ENCODE assay signal across 8 cellular contexts in genomic region chr13:43786766-43787517, GRCh38. TPM values are rescaled to one million over a fixed set of nuclear protein-coding genes. Genes with fewer than 3 reads are reported as not detected.
DNase-seq lines count a peak whose midpoint lies in the region; ATAC-seq, FAIRE-seq and TF ChIP-seq lines count a peak whose summit lies in the region.

ENOX1 (minus strand) TSS chr13:43786972.

- H3K4me2 ChIP-seq in GM12878 (ENCODE audit: control insufficient read depth, insufficient read depth) = peak within 1 kb of the TSS; percentile 36

- RAD21 ChIA-PET in GM12878 (lab: Charles Lee; ENCODE audit: unreplicated experiment) = interaction anchor here (0.7 kb wide), 1 partner anchor 18 kb away, joined by 3 read pairs; no protein-coding TSS in a partner anchor

- no peak for TF ChIP-seq POLR2A in Peyer's patch (IDR thresholded peaks at IDR 0.05)
- TF ChIP-seq POLR2A in GM12878 (IDR thresholded peaks at IDR 0.05; ENCODE audit: low read depth, low read length) = no peak

- no peaks in the 10 kb centered on the region for H3K36me3 Mint-ChIP-seq in HFFc6 (ENCODE audit: low read depth)

- H2AFZ ChIP-seq in GM12878 (ENCODE audit: control insufficient read depth, low read depth, low read length) = peak within 1 kb of the TSS; percentile 41

- no TSS peak for BruUV-seq in GM12878 (replicated peaks; lab: Mats Ljungman, UMichigan)

- peak; percentile 62 for TF ChIP-seq CTCF in HFFc6 (IDR thresholded peaks at IDR 0.05)
- no peak for TF ChIP-seq CTCF in Peyer's patch (IDR thresholded peaks at IDR 0.05)
- 0 out of 6 replicates have a peak, but pooled peaks of 1 of the 3 experiments have one; percentile 7 for TF ChIP-seq CTCF in GM12878 (IDR thresholded peaks at IDR 0.05 in 2 of 3, conservative IDR thresholded peaks at IDR 0.05 in 1 of 3; ENCODE audit: control insufficient read depth in 2 of 3, extremely low read depth in 1 of 3, insufficient read depth in 1 of 3, low read depth in 3 of 3, low read length in 3 of 3)
- TF ChIP-seq CTCF in psoas muscle (IDR thresholded peaks at IDR 0.05) = peak; percentile 24

- H3K36me3 ChIP-seq in Peyer's patch (no peaks in the 10 kb centered on the region), GM12878 (ENCODE audit: control insufficient read depth in 2 of 2, insufficient read depth in 2 of 2, low read length in 1 of 2) (no peaks in the 10 kb centered on the region), psoas muscle (ENCODE audit: insufficient read depth in 1 of 2, low read depth in 1 of 2) (no peaks in the 10 kb centered on the region)

- H3K9ac ChIP-seq in GM12878 (ENCODE audit: control insufficient read depth, insufficient read depth, low read length) = no peak within 1 kb of the TSS

- POLR2A ChIA-PET in GM12878 (lab: Charles Lee) = no interaction called here

- in situ Hi-C loops in GM12878 (cut with MboI) = loop anchor here (25.0 kb wide), 1 partner anchor 1450 kb away; no protein-coding TSS in a partner anchor

- peak; percentile 74 for ATAC-seq in GM12878
- ATAC-seq in psoas muscle = peak; percentile 71 to 83 (median 75)
- ATAC-seq in HG02840 (IDR thresholded peaks at IDR 0.05; ENCODE audit: low FRiP score, unreplicated experiment) = no peak
- ATAC-seq in GM21786 (IDR thresholded peaks at IDR 0.05; ENCODE audit: unreplicated experiment) = no peak

- no peaks in the 10 kb centered on the region for H3K27me3 ChIP-seq in Peyer's patch
- H3K27me3 ChIP-seq in GM12878 (replicated peaks in 1 of 2; ENCODE audit: control insufficient read depth in 2 of 2, insufficient read depth in 2 of 2, low read length in 1 of 2) = peaks cover 3 to 4% of the 10 kb centered on the region in 2 experiments; a peak in 3 of 4 replicates
- no peaks in the 10 kb centered on the region for H3K27me3 ChIP-seq in psoas muscle (ENCODE audit: insufficient read depth in 3 of 3, low read length in 2 of 3)

- intact Hi-C loops in GM12878 (cut with micrococcal nuclease; ENCODE audit: unreplicated experiment) (no loop called here), psoas muscle (cut with DNase I) (loop anchor here in 1 of 2 donors (5.0 kb wide), 1 partner anchor 480 kb away; no protein-coding TSS in a partner anchor)

- H3K9me3 ChIP-seq in Peyer's patch (no peaks in the 10 kb centered on the region), GM12878 (replicated peaks; ENCODE audit: control insufficient read depth, insufficient read depth, low read length) (no peaks in the 10 kb centered on the region), psoas muscle (no peaks in the 10 kb centered on the region)

- peak within 1 kb of the TSS; percentile 89 for H3K4me3 Mint-ChIP-seq in HFFc6

- 0 out of 2 replicates have a peak, but pooled peaks have one; percentile 13 for TF ChIP-seq RAD21 in GM12878 (IDR thresholded peaks at IDR 0.05; ENCODE audit: insufficient read depth, low read depth, low read length)

- WGBS in GM12878 (ENCODE audit: insufficient coverage, insufficient replicate concordance, low lambda C conversion rate, missing lambda C conversion rate) = 7% methylated on average over 74 of the region's 93 CpGs
- WGBS in psoas muscle, 3 donors = 0 to 2% (median 0%) methylated on average over 59 to 93 of the region's 93 CpGs

- no peak for TF ChIP-seq EP300 in GM12878 (IDR thresholded peaks at IDR 0.05; ENCODE audit: borderline replicate concordance in 1 of 2, control insufficient read depth in 1 of 2, low read depth in 2 of 2, low read length in 2 of 2)

- H3K79me2 ChIP-seq in GM12878 (ENCODE audit: control insufficient read depth, insufficient read depth, low read length) = no peaks in the 10 kb centered on the region

- H3K4me3 ChIP-seq in Peyer's patch (peak within 1 kb of the TSS; percentile 38 to 53 (median 50)), GM12878 (peak within 1 kb of the TSS; percentile 73), psoas muscle (peak within 1 kb of the TSS; percentile 78)

- H4K20me1 ChIP-seq in GM12878 (ENCODE audit: control insufficient read depth, insufficient read depth) = no peaks in the 10 kb centered on the region

- SMC1A ChIA-PET in GM12878 (lab: Charles Lee; ENCODE audit: uncharacterized antibody, unreplicated experiment) = no interaction called here

- peaks cover 0 to 15% (median 4%) of the 10 kb centered on the region in 4 donors for H3K4me1 ChIP-seq in Peyer's patch
- no peaks in the 10 kb centered on the region for H3K4me1 ChIP-seq in GM12878 (ENCODE audit: control insufficient read depth, insufficient read depth, low read length)
- peaks cover 8% of the 10 kb centered on the region for H3K4me1 ChIP-seq in psoas muscle

- peaks cover 19% of the 10 kb centered on the region for H3K4me1 Mint-ChIP-seq in HFFc6 (ENCODE audit: low read depth)

- DNase-seq in EH (ENCODE audit: low read depth) (peak; percentile 74), HFFc6 (peak; percentile 57), Peyer's patch (peak in 2 of 3 donors; percentile 47 to 61), GM12878 (ENCODE audit: low read depth, low spot score) (no peak), hypothalamus (lab: John Stamatoyannopoulos, UW) (peak; percentile 25 to 96 (median 81)), psoas muscle (peak; percentile 62 to 80)

- no peak for FAIRE-seq in GM12878 (lab: Jason Lieb, UNC)

- H3K27ac Mint-ChIP-seq in HFFc6 = peak within 1 kb of the TSS; percentile 56; the same call in 1 of the 2 replicates

- peak within 1 kb of the TSS in 3 of 4 donors; percentile 10 to 68 (median 46) for H3K27ac ChIP-seq in Peyer's patch
- H3K27ac ChIP-seq in GM12878 (ENCODE audit: control insufficient read depth, insufficient read depth) = no peak within 1 kb of the TSS
- peak within 1 kb of the TSS; percentile 70 for H3K27ac ChIP-seq in psoas muscle

- no peaks in the 10 kb centered on the region for H3K9me3 Mint-ChIP-seq in HFFc6

- CTCF ChIA-PET in GM12878 (lab: Yijun Ruan, JAX) = no interaction called here

- H3K27me3 Mint-ChIP-seq in HFFc6 (ENCODE audit: insufficient read depth) = no peaks in the 10 kb centered on the region; the same call in 1 of the 2 replicates

TF ChIP-seq in GM12878, 131 proteins besides CTCF, POLR2A, EP300 and RAD21:
- TF ChIP-seq HDAC6 (IDR thresholded peaks at IDR 0.05; ENCODE audit: unreplicated experiment) (peak; percentile 80), SUZ12 (IDR thresholded peaks at IDR 0.05; ENCODE audit: unreplicated experiment) (no peak)

RNA-seq across cellular contexts. Expression of gene ENOX1, which starts in this region (rescaled TPM):
- 1 to 10 TPM in 2 of 6 experiments, under 1 TPM in 4; 0.50 to 3.2 (median 0.64) TPM for total RNA-seq in HFFc6 (2021; fragmentation: NEBNext Ultra II Directional; extraction: Animal tissue kit (Norgen Biotek cat#: 25700))
- total RNA-seq in Peyer's patch = under 1 TPM in 3 of 4 donors, not detected in 1; 0.27 to 0.83 (median 0.53) TPM
- 0.39 and 1.4 TPM in 2 replicates for total RNA-seq in GM12878 (2013; cell fraction: nucleolus; rRNA removed)
- total RNA-seq in GM12878 (2014; rRNA removed) = 0.11 and 0.98 TPM in 2 replicates
- 0.18 and 0.23 TPM in 2 replicates for total RNA-seq in GM12878 (2014; rRNA removed; fragmentation: Illumina TruSeq; extraction: Trizol)
- total RNA-seq in GM12878 (2021) = 0.11 and 0.13 TPM in 2 replicates
- not detected for polyA plus RNA-seq in GM12878 (2011; ENCODE audit: low read depth)
- polyA plus RNA-seq in GM12878 (2011; rRNA removed) = 0.16 and 0.20 TPM in 2 replicates
- polyA plus RNA-seq in GM12878 (2011; cell fraction: cytosol; rRNA removed) = 0.12 and 0.20 TPM in 2 replicates
- polyA plus RNA-seq in GM12878 (2011; cell fraction: nucleus; rRNA removed) = 0.06 and 0.13 TPM in 2 replicates
- 0.04 and 0.17 TPM in 2 replicates for polyA plus RNA-seq in GM12878 (2012)
- 0.18 and 0.21 TPM in 2 replicates for polyA plus RNA-seq in GM12878 (2014; fragmentation: Illumina TruSeq; extraction: Trizol)
- polyA plus RNA-seq in GM12878 (2014; fragmentation: Nextera tagmentation; extraction: Ambion mirVana) = under 1 TPM; 0.11 to 0.26 TPM
- polyA plus RNA-seq in GM12878 (2014; rRNA removed) = 0.14 and 0.19 TPM in 2 replicates
- under 1 TPM; 0.11 to 0.13 TPM for polyA plus RNA-seq in GM12878 (2016; fragmentation: Nextera tagmentation; extraction: Ambion mirVana)
- 0.10 TPM in 1 of 2 replicates, not detected in the other for polyA minus RNA-seq in GM12878 (2011; rRNA and poly(A)+ RNA removed)
- 0.31 TPM in 1 of 2 replicates, not detected in the other for polyA minus RNA-seq in GM12878 (2011; cell fraction: cytosol; rRNA and poly(A)+ RNA removed)
- 0.12 and 0.38 TPM in 2 replicates for polyA minus RNA-seq in GM12878 (2011; cell fraction: nucleus; rRNA and poly(A)+ RNA removed)
- 1 to 10 TPM in 3 of 4 donors, under 1 TPM in 1; 0.34 to 7.1 (median 2.1) TPM for total RNA-seq in psoas muscle
- polyA plus RNA-seq in psoas muscle = 1 to 10 TPM in 1 of 3 donors, under 1 TPM in 2; 0.38 to 1.3 (median 0.88) TPM

Comparison
In these comparisons a context has a peak if more than half of its experiments do, and no peak if none do; other contexts are left out.
1. Peak in DNase-seq, H3K4me3 ChIP-seq and H3K27ac ChIP-seq in Peyer's patch; RNA of the gene not detected or under 1 TPM.
2. CTCF ChIP-seq: peak in HFFc6 (single experiment) and psoas muscle (single experiment); none in Peyer's patch (0 of 6).
3. ATAC-seq: peak in GM12878 (single experiment) and psoas muscle (4 of 4); none in HG02840 (single experiment) and GM21786 (single experiment).
4. Peak in every context shown above with its lines, with median percentiles within 50 percentile points of each other: H3K4me3 ChIP-seq.